8 cellular contexts compared by ENCODE assay signal in genomic region chr19:3968556-3969434, GRCh38. TPM values are rescaled to one million over a fixed set of nuclear protein-coding genes. Genes with fewer than 3 reads are reported as not detected.
DNase-seq lines count a peak whose midpoint lies in the region; ATAC-seq and TF ChIP-seq lines count a peak whose summit lies in the region.

No MANE protein-coding gene starts in this region.

- POLR2A ChIA-PET in activated CD4-positive, alpha-beta T cell treated with anti-CD3 and anti-CD28 coated beads, Interleukin-2, amount 10 ng/mL, durations not matched to agents 7 days and 5 days (lab: Charles Lee), result no interaction called here
- POLR2A ChIA-PET in activated CD4-positive, alpha-beta T cell treated with anti-CD3 and anti-CD28 coated beads for 36 hours (lab: Charles Lee), result interaction anchor here (0.6 to 1.1 kb wide), 3 partner anchors 17 to 205 kb away, joined by 3 to 4 read pairs (median 3); partner anchors contain the start of gene EEF2
- POLR2A ChIA-PET in PC-3 (lab: Charles Lee; ENCODE audit: unreplicated experiment), result interaction anchor here (0.7 kb wide), 1 partner anchor 386 kb away, joined by 3 read pairs; no protein-coding TSS in a partner anchor

- DNase-seq in activated CD4-positive, alpha-beta T cell treated with anti-CD3 and anti-CD28 coated beads, Interleukin-2, amount 10 ng/mL, durations not matched to agents 7 days and 5 days, result no peak
- no peak for DNase-seq in activated CD4-positive, alpha-beta T cell treated with anti-CD3 and anti-CD28 coated beads for 36 hours
- DNase-seq in PC-3, result peak; percentile 96
- peak; percentile 93 for DNase-seq in ecto neural progenitor cell (ENCODE audit: low spot score)
- DNase-seq in right lobe of liver, result peak; percentile 73 to 82 (median 75)
- DNase-seq in thyroid gland, result peak; percentile 52 to 57

- peak overlapping the region; percentile 90 for H3K9ac ChIP-seq in PC-3 (ENCODE audit: low read length)

- intact Hi-C loops in activated CD4-positive, alpha-beta T cell treated with anti-CD3 and anti-CD28 coated beads for 36 hours (cut with DNase I, micrococcal nuclease), result no loop called here
- intact Hi-C loops in PC-3 (cut with micrococcal nuclease) (no loop called here), right lobe of liver (cut with DNase I) (no loop called here), thyroid gland (cut with DNase I) (no loop called here)

- 49% methylated on average over 9 of the region's 9 CpGs for WGBS in right lobe of liver (ENCODE audit: insufficient coverage, low coverage, low lambda C conversion rate, missing lambda C conversion rate)
- WGBS in thyroid gland, 2 donors, result 52 to 55% methylated on average over 9 of the region's 9 CpGs

- peaks cover 23% of the 10 kb centered on the region for H3K4me1 Mint-ChIP-seq in activated CD4-positive, alpha-beta T cell treated with anti-CD3 and anti-CD28 coated beads, Interleukin-2, amount 10 ng/mL, durations not matched to agents 7 days and 5 days
- peaks cover 22% of the 10 kb centered on the region for H3K4me1 Mint-ChIP-seq in activated CD4-positive, alpha-beta T cell treated with anti-CD3 and anti-CD28 coated beads for 36 hours

- peak overlapping the region; percentile 41 for H3K4me3 Mint-ChIP-seq in activated CD4-positive, alpha-beta T cell treated with anti-CD3 and anti-CD28 coated beads, Interleukin-2, amount 10 ng/mL, durations not matched to agents 7 days and 5 days
- H3K4me3 Mint-ChIP-seq in activated CD4-positive, alpha-beta T cell treated with anti-CD3 and anti-CD28 coated beads for 36 hours, result no peak overlapping the region

- no peak for ATAC-seq in activated CD4-positive, alpha-beta T cell treated with anti-CD3 and anti-CD28 coated beads for 36 hours
- ATAC-seq in PC-3 (peak; percentile 74), right lobe of liver (peak; percentile 57 to 77 (median 72)), HG03135 (IDR thresholded peaks at IDR 0.05; ENCODE audit: unreplicated experiment) (no peak), GM18868 (IDR thresholded peaks at IDR 0.05; ENCODE audit: unreplicated experiment) (no peak)

- peak overlapping the region; percentile 13 for H3K27ac Mint-ChIP-seq in activated CD4-positive, alpha-beta T cell treated with anti-CD3 and anti-CD28 coated beads, Interleukin-2, amount 10 ng/mL, durations not matched to agents 7 days and 5 days
- H3K27ac Mint-ChIP-seq in activated CD4-positive, alpha-beta T cell treated with anti-CD3 and anti-CD28 coated beads for 36 hours, result no peak overlapping the region

- H3K9me3 ChIP-seq in PC-3 (ENCODE audit: low read length) (no peaks in the 10 kb centered on the region), right lobe of liver (no peaks in the 10 kb centered on the region), thyroid gland (no peaks in the 10 kb centered on the region)

- H3K9me2 ChIP-seq in PC-3 (replicated peaks; ENCODE audit: low read length), result no peaks in the 10 kb centered on the region

- H3K27me3 ChIP-seq in PC-3 (ENCODE audit: low read length), result no peaks in the 10 kb centered on the region
- no peaks in the 10 kb centered on the region for H3K27me3 ChIP-seq in right lobe of liver
- H3K27me3 ChIP-seq in thyroid gland, result no peaks in the 10 kb centered on the region

- no peaks in the 10 kb centered on the region for H3F3A ChIP-seq in PC-3 (ENCODE audit: low read length, unreplicated experiment)

- no peaks in the 10 kb centered on the region for H3K9me3 Mint-ChIP-seq in activated CD4-positive, alpha-beta T cell treated with anti-CD3 and anti-CD28 coated beads, Interleukin-2, amount 10 ng/mL, durations not matched to agents 7 days and 5 days
- no peaks in the 10 kb centered on the region for H3K9me3 Mint-ChIP-seq in activated CD4-positive, alpha-beta T cell treated with anti-CD3 and anti-CD28 coated beads for 36 hours (ENCODE audit: low read depth)

- H3K79me2 ChIP-seq in PC-3 (ENCODE audit: low read length), result peaks cover 41% of the 10 kb centered on the region

- H3K4me2 ChIP-seq in PC-3 (ENCODE audit: low read length), result peak overlapping the region; percentile 99

- peaks cover 17% of the 10 kb centered on the region for H3K36me3 Mint-ChIP-seq in activated CD4-positive, alpha-beta T cell treated with anti-CD3 and anti-CD28 coated beads, Interleukin-2, amount 10 ng/mL, durations not matched to agents 7 days and 5 days (ENCODE audit: low read depth)
- peaks cover 20% of the 10 kb centered on the region for H3K36me3 Mint-ChIP-seq in activated CD4-positive, alpha-beta T cell treated with anti-CD3 and anti-CD28 coated beads for 36 hours (ENCODE audit: low read depth)

- H3K27ac ChIP-seq in PC-3 (ENCODE audit: low read length) (peak overlapping the region; percentile 93), right lobe of liver (peak overlapping the region; percentile 88 to 91 (median 88)), thyroid gland (peak overlapping the region; percentile 55 to 93 (median 90))

- H3K27me3 Mint-ChIP-seq in activated CD4-positive, alpha-beta T cell treated with anti-CD3 and anti-CD28 coated beads, Interleukin-2, amount 10 ng/mL, durations not matched to agents 7 days and 5 days, result no peaks in the 10 kb centered on the region
- H3K27me3 Mint-ChIP-seq in activated CD4-positive, alpha-beta T cell treated with anti-CD3 and anti-CD28 coated beads for 36 hours, result no peaks in the 10 kb centered on the region

- no peaks in the 10 kb centered on the region for H4K20me1 ChIP-seq in PC-3 (ENCODE audit: low read length)

- BruUV-seq in PC-3 (replicated peaks; lab: Mats Ljungman, UMichigan), result no TSS peak

- peaks cover 15% of the 10 kb centered on the region for H3K4me1 ChIP-seq in PC-3 (ENCODE audit: insufficient read depth, low read length)
- peaks cover 0 to 18% (median 7%) of the 10 kb centered on the region in 4 donors for H3K4me1 ChIP-seq in right lobe of liver
- H3K4me1 ChIP-seq in thyroid gland, result peaks cover 15 to 23% of the 10 kb centered on the region in 2 donors

- CTCF ChIA-PET in activated CD4-positive, alpha-beta T cell treated with anti-CD3 and anti-CD28 coated beads, Interleukin-2, amount 10 ng/mL, durations not matched to agents 7 days and 5 days (lab: Charles Lee), result interaction anchor here (0.6 to 1.6 kb wide), 4 partner anchors 13 to 142 kb away, joined by 3 to 8 read pairs (median 4); no protein-coding TSS in a partner anchor
- CTCF ChIA-PET in activated CD4-positive, alpha-beta T cell treated with anti-CD3 and anti-CD28 coated beads for 36 hours (lab: Charles Lee), result interaction anchor here (0.6 to 1.4 kb wide), 4 partner anchors 9 to 497 kb away, joined by 3 to 9 read pairs (median 4); partner anchors contain the start of gene EEF2
- CTCF ChIA-PET in PC-3 (lab: Charles Lee), result interaction anchor here (0.6 to 1.6 kb wide), 2 partner anchors 88 to 206 kb away, joined by 3 to 7 read pairs; partner anchors contain the start of genes ATCAY and MRPL54

- H2AFZ ChIP-seq in PC-3 (ENCODE audit: low read length), result no peak overlapping the region

- H3K36me3 ChIP-seq in PC-3 (ENCODE audit: low read depth, low read length) (no peaks in the 10 kb centered on the region), right lobe of liver (peaks cover 0 to 27% (median 3%) of the 10 kb centered on the region in 4 donors), thyroid gland (peaks cover 24 to 36% of the 10 kb centered on the region in 2 donors)

- TF ChIP-seq POLR2A in right lobe of liver (IDR thresholded peaks at IDR 0.05) (peak; percentile 47), thyroid gland (IDR thresholded peaks at IDR 0.05) (peak in 1 of 2 donors; percentile 21)

- H3K4me3 ChIP-seq in PC-3 (ENCODE audit: low read length) (peak overlapping the region; percentile 90), right lobe of liver (peak overlapping the region in 1 of 3 donors; percentile 7), thyroid gland (replicated peaks in 1 of 3) (no peak overlapping the region)

- TF ChIP-seq CTCF in PC-3 (conservative IDR thresholded peaks at IDR 0.05; ENCODE audit: low read depth, low read length), result no peak
- no peak for TF ChIP-seq CTCF in right lobe of liver (IDR thresholded peaks at IDR 0.05)
- no peak for TF ChIP-seq CTCF in thyroid gland (IDR thresholded peaks at IDR 0.05)

RNA-seq across cellular contexts. Expression of gene DAPK3, which starts 2.1 kb away (rescaled TPM):
- 10 to 100 TPM; 35.5 to 41.8 TPM for total RNA-seq in activated CD4-positive, alpha-beta T cell treated with anti-CD3 and anti-CD28 coated beads, Interleukin-2, amount 10 ng/mL, durations not matched to agents 7 days and 5 days
- 10 to 100 TPM; 26.7 to 27.6 TPM for total RNA-seq in activated CD4-positive, alpha-beta T cell treated with anti-CD3 and anti-CD28 coated beads for 36 hours
- 94.2 and 155 TPM in 2 replicates for total RNA-seq in PC-3 (2014; rRNA removed)
- total RNA-seq in right lobe of liver, result 10 to 100 TPM; 13.1 to 63.7 (median 24.9) TPM
- total RNA-seq in thyroid gland, result 10 to 100 TPM; 29.6 to 61.7 (median 40.3) TPM

RNA-seq across cellular contexts. Expression of gene EEF2, which starts 16.5 kb away (rescaled TPM):
- 1,000 to 10,000 TPM; 1,428 to 1,492 TPM for total RNA-seq in activated CD4-positive, alpha-beta T cell treated with anti-CD3 and anti-CD28 coated beads, Interleukin-2, amount 10 ng/mL, durations not matched to agents 7 days and 5 days
- total RNA-seq in activated CD4-positive, alpha-beta T cell treated with anti-CD3 and anti-CD28 coated beads for 36 hours, result 1,000 to 10,000 TPM; 3,116 to 3,255 TPM
- total RNA-seq in PC-3 (2014; rRNA removed) (1,124 and 1,170 TPM in 2 replicates), right lobe of liver (1,000 to 10,000 TPM in 4 of 6 experiments, 100 to 1,000 TPM in 2; 933 to 1,231 (median 1,031) TPM), thyroid gland (1,000 to 10,000 TPM; 1,432 to 2,189 (median 1,729) TPM)

RNA-seq across cellular contexts. Expression of gene NMRK2, which starts 35.9 kb away (rescaled TPM):
- not detected for total RNA-seq in activated CD4-positive, alpha-beta T cell treated with anti-CD3 and anti-CD28 coated beads, Interleukin-2, amount 10 ng/mL, durations not matched to agents 7 days and 5 days
- not detected for total RNA-seq in activated CD4-positive, alpha-beta T cell treated with anti-CD3 and anti-CD28 coated beads for 36 hours
- total RNA-seq in PC-3 (2014; rRNA removed) (not detected in 2 replicates), right lobe of liver (under 1 TPM in 1 of 6 experiments, not detected in 5; 0.17 TPM), thyroid gland (not detected)

RNA-seq across cellular contexts. Expression of gene PIAS4, which starts 38.7 kb away (rescaled TPM):
- total RNA-seq in activated CD4-positive, alpha-beta T cell treated with anti-CD3 and anti-CD28 coated beads, Interleukin-2, amount 10 ng/mL, durations not matched to agents 7 days and 5 days, result 10 to 100 TPM; 33.3 to 40.4 TPM
- total RNA-seq in activated CD4-positive, alpha-beta T cell treated with anti-CD3 and anti-CD28 coated beads for 36 hours, result 10 to 100 TPM; 23.0 to 37.3 TPM
- 21.0 and 26.5 TPM in 2 replicates for total RNA-seq in PC-3 (2014; rRNA removed)
- total RNA-seq in right lobe of liver, result 10 to 100 TPM in 5 of 6 experiments, 1 to 10 TPM in 1; 9.9 to 20.0 (median 14.9) TPM
- total RNA-seq in thyroid gland, result 10 to 100 TPM; 14.7 to 32.3 (median 16.0) TPM

Comparison
In these comparisons a context has a peak if more than half of its experiments do, and no peak if none do; other contexts are left out.
1. DNase-seq: peak in PC-3 (single experiment), ecto neural progenitor cell (single experiment), right lobe of liver (3 of 3) and thyroid gland (2 of 2); none in activated CD4-positive, alpha-beta T cell treated with anti-CD3 and anti-CD28 coated beads, Interleukin-2, amount 10 ng/mL, durations not matched to agents 7 days and 5 days (single experiment) and activated CD4-positive, alpha-beta T cell treated with anti-CD3 and anti-CD28 coated beads for 36 hours (single experiment).
2. ATAC-seq: peak in PC-3 (single experiment) and right lobe of liver (4 of 4); none in activated CD4-positive, alpha-beta T cell treated with anti-CD3 and anti-CD28 coated beads for 36 hours (single experiment), HG03135 (single experiment) and GM18868 (single experiment).
3. Peak in every context shown above with its lines, with median percentiles within 50 percentile points of each other: H3K27ac ChIP-seq.